Comparison of ENCODE assay signal across 8 cellular contexts in genomic region chr12:46470039-46470627, GRCh38.
A peak's percentile ranks its signal among the peaks of the same experiment; 100 is the strongest.
DNase-seq lines count a peak whose midpoint lies in the region; ATAC-seq lines count a peak whose summit lies in the region.

No MANE protein-coding gene starts in this region.

- DNase-seq in activated T-cell treated with anti-CD3 and anti-CD28 coated beads for 4 hours (peak; percentile 9), NCI-H1048 (lab: John Stamatoyannopoulos, UW) (no peak), cerebellum (ENCODE audit: low spot score) (no peak)
- no peak for DNase-seq in activated T-cell treated with anti-CD3 and anti-CD28 coated beads, Interleukin-2, amount 50 U/mL, for 1 hour
- DNase-seq in activated CD4-positive, alpha-beta memory T cell treated with anti-CD3 and anti-CD28 coated beads for 36 hours: peak; percentile 53
- peak; percentile 9 to 12 for DNase-seq in stimulated activated CD8-positive, alpha-beta memory T cell treated with anti-CD3 and anti-CD28 coated beads, Interleukin-7, amount 100 ng/mL, for 1 hour (ENCODE audit: low read depth in 2 of 2)

- H3K36me3 Mint-ChIP-seq in activated CD4-positive, alpha-beta memory T cell treated with anti-CD3 and anti-CD28 coated beads for 36 hours: no peaks in the 10 kb centered on the region

- intact Hi-C loops in activated CD4-positive, alpha-beta memory T cell treated with anti-CD3 and anti-CD28 coated beads for 36 hours (cut with micrococcal nuclease): no loop called here

- peaks cover 18% of the 10 kb centered on the region for H3K4me1 Mint-ChIP-seq in activated CD4-positive, alpha-beta memory T cell treated with anti-CD3 and anti-CD28 coated beads for 36 hours (ENCODE audit: low read depth)

- POLR2A ChIA-PET in activated CD4-positive, alpha-beta memory T cell treated with anti-CD3 and anti-CD28 coated beads for 36 hours (lab: Charles Lee): no interaction called here

- CTCF ChIA-PET in activated CD4-positive, alpha-beta memory T cell treated with anti-CD3 and anti-CD28 coated beads for 36 hours (lab: Charles Lee): no interaction called here

- H3K27ac Mint-ChIP-seq in activated CD4-positive, alpha-beta memory T cell treated with anti-CD3 and anti-CD28 coated beads for 36 hours: peak overlapping the region; percentile 57

- ATAC-seq in HG02852 (IDR thresholded peaks at IDR 0.05; ENCODE audit: unreplicated experiment): peak; percentile 71
- ATAC-seq in HG03342 (IDR thresholded peaks at IDR 0.05; ENCODE audit: unreplicated experiment): no peak

- H3K27me3 Mint-ChIP-seq in activated CD4-positive, alpha-beta memory T cell treated with anti-CD3 and anti-CD28 coated beads for 36 hours: no peaks in the 10 kb centered on the region

- no peaks in the 10 kb centered on the region for H3K9me3 Mint-ChIP-seq in activated CD4-positive, alpha-beta memory T cell treated with anti-CD3 and anti-CD28 coated beads for 36 hours

- peak overlapping the region; percentile 45 for H3K4me3 Mint-ChIP-seq in activated CD4-positive, alpha-beta memory T cell treated with anti-CD3 and anti-CD28 coated beads for 36 hours

Comparison
In these comparisons a context has a peak if more than half of its experiments do, and no peak if none do; other contexts are left out.
1. DNase-seq: peak in activated T-cell treated with anti-CD3 and anti-CD28 coated beads for 4 hours (single experiment), activated CD4-positive, alpha-beta memory T cell treated with anti-CD3 and anti-CD28 coated beads for 36 hours (single experiment) and stimulated activated CD8-positive, alpha-beta memory T cell treated with anti-CD3 and anti-CD28 coated beads, Interleukin-7, amount 100 ng/mL, for 1 hour (2 of 2); none in activated T-cell treated with anti-CD3 and anti-CD28 coated beads, Interleukin-2, amount 50 U/mL, for 1 hour (single experiment), NCI-H1048 (single experiment) and cerebellum (single experiment).